Comparison of ENCODE assay signal across 25 cellular contexts in the genomic region with DNA sequence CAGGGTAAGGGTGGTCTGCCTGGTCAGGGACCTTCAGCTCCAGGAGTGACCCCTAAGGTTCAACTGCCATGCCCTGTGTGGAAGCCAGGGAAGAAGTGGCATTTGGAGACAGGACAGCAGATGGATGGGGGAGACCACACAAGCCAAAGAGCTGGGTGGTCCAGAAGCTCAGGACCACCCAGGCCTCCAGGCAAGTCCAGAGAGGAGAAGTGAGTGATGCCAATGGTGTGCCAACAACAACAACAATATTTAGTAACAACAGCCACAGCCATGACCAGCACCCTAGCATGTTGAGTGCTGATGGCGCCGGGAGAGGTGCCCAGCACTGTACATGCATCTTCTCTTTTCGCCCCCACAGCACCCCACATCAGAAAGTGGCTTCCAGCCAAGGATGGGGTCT.
"Had no signal": no experiment of that assay in that cellular context is flagged by ENCODE, and none has a peak within 500 bp of the region (broad histone marks: within the 10 kb centered on the region; RNA-seq: fewer than 3 reads in every experiment).

No MANE protein-coding gene starts in this region.

- H3K4me3 ChIP-seq: neural progenitor cell, ovary, psoas muscle, right lobe of liver, sigmoid colon, suprapubic skin, testis, tibial artery, transverse colon, upper lobe of right lung, uterus had no signal

- H3K9me3 ChIP-seq: ovary, psoas muscle, right lobe of liver, sigmoid colon, suprapubic skin, testis, tibial artery, transverse colon, upper lobe of right lung, uterus had no signal

- H3K36me3 ChIP-seq: neural progenitor cell, ovary, right lobe of liver, sigmoid colon, suprapubic skin, tibial artery, transverse colon, upper lobe of right lung, uterus had no signal

- H3K27ac ChIP-seq: neural progenitor cell, ovary, parathyroid adenoma, psoas muscle, right lobe of liver, sigmoid colon, suprapubic skin, testis, tibial artery, transverse colon, upper lobe of right lung, uterus had no signal

- H3K27me3 ChIP-seq: neural progenitor cell, ovary, right lobe of liver, sigmoid colon, suprapubic skin, testis, transverse colon, upper lobe of right lung, uterus had no signal

- DNase-seq: naive thymus-derived CD4-positive, alpha-beta T cell; occipital lobe; ovary; psoas muscle; right cardiac atrium; right lobe of liver; sigmoid colon; small intestine; stimulated activated CD4-positive, alpha-beta T cell treated with anti-CD3 and anti-CD28 coated beads, Interleukin-15, amount 100 ng/mL, for 24 hours; stimulated activated CD4-positive, alpha-beta T cell treated with anti-CD3 and anti-CD28 coated beads, Interleukin-2, amount 100 ng/mL, for 24 hours; stimulated activated CD4-positive, alpha-beta T cell treated with anti-CD3 and anti-CD28 coated beads, Interleukin-2, amount 100 ng/mL, for 48 hours; stimulated activated CD4-positive, alpha-beta T cell treated with anti-CD3 and anti-CD28 coated beads, Interleukin-4, amount 100 ng/mL, for 24 hours; stimulated activated naive B cell treated with anti-CD40 and anti-IgM and Interleukin-4, amounts not matched to agents 10 μg/mL and 1 μg/mL and 100 μg/mL, for 72 hours; stimulated activated naive CD8-positive, alpha-beta T cell treated with anti-CD3 and anti-CD28 coated beads, Interleukin-15, amount 100 ng/mL, for 72 hours; stimulated activated naive CD8-positive, alpha-beta T cell treated with anti-CD3 and anti-CD28 coated beads, Interleukin-15, Interleukin-2, amounts not matched to agents 100 U/mL and 50 U/mL, for 24 hours; substantia nigra; testis; tibial artery; transverse colon; upper lobe of right lung; uterus had no signal

- H3K4me2 ChIP-seq: neural progenitor cell had no signal

- H3K79me2 ChIP-seq: parathyroid adenoma had no signal

- H3K4me1 ChIP-seq: right lobe of liver, sigmoid colon, suprapubic skin, tibial artery, transverse colon, upper lobe of right lung, uterus had no signal

- H2AFZ ChIP-seq: neural progenitor cell, parathyroid adenoma had no signal

- ATAC-seq: naive thymus-derived CD4-positive, alpha-beta T cell; right cardiac atrium; right lobe of liver; stimulated activated effector memory CD8-positive, alpha-beta T cell treated with anti-CD3 and anti-CD28 coated beads, Interleukin-12 subunit alpha, Interleukin-12 subunit beta, amount 100 ng/mL, for 72 hours; stimulated activated naive B cell treated with anti-CD40 and anti-IgM and Interleukin-4, amounts not matched to agents 10 μg/mL and 1 μg/mL and 100 μg/mL, for 72 hours; stimulated activated naive CD8-positive, alpha-beta T cell treated with anti-CD3 and anti-CD28 coated beads, Interleukin-15, amount 100 ng/mL, for 72 hours; stimulated activated naive CD8-positive, alpha-beta T cell treated with anti-CD3 and anti-CD28 coated beads, Interleukin-15, Interleukin-2, amounts not matched to agents 100 U/mL and 50 U/mL, for 24 hours; upper lobe of right lung had no signal

- H3K9ac ChIP-seq: neural progenitor cell, parathyroid adenoma had no signal

- FAIRE-seq: small intestine had no signal
